8 cellular contexts compared by ENCODE assay signal in genomic region chr1:143728802-143729450, GRCh38.
DNase-seq lines count a peak whose midpoint lies in the region; ATAC-seq and TF ChIP-seq lines count a peak whose summit lies in the region.
"Not testable (repeated sequence)": the region's sequence is repeated elsewhere in the genome, so short reads cannot be mapped to it uniquely, and the experiment has no call there.

No MANE protein-coding gene starts in this region.

- not testable (repeated sequence) for H3K4me1 ChIP-seq in CD4-positive, CD25-positive, alpha-beta regulatory T cell (ENCODE audit: control insufficient read depth, insufficient read depth, low read length, poor library complexity, severe bottlenecking); foreskin keratinocyte

- peaks cover 36% of the 10 kb centered on the region for H3K27me3 Mint-ChIP-seq in CD4-positive, CD25-positive, alpha-beta regulatory T cell
- H3K27me3 Mint-ChIP-seq in activated CD4-positive, alpha-beta T cell treated with anti-CD3 and anti-CD28 coated beads, Interleukin-2, amount 10 ng/mL, durations not matched to agents 24 days and 14 days = peaks cover 24% of the 10 kb centered on the region
- not testable (repeated sequence) for H3K27me3 Mint-ChIP-seq in osteocyte (ENCODE audit: unreplicated experiment)

- H3K9me3 Mint-ChIP-seq in CD4-positive, CD25-positive, alpha-beta regulatory T cell; activated CD4-positive, alpha-beta T cell treated with anti-CD3 and anti-CD28 coated beads, Interleukin-2, amount 10 ng/mL, durations not matched to agents 24 days and 14 days: not testable (repeated sequence)
- peaks cover 36% of the 10 kb centered on the region for H3K9me3 Mint-ChIP-seq in osteocyte (ENCODE audit: unreplicated experiment)

- H3K36me3 Mint-ChIP-seq in CD4-positive, CD25-positive, alpha-beta regulatory T cell; activated CD4-positive, alpha-beta T cell treated with anti-CD3 and anti-CD28 coated beads, Interleukin-2, amount 10 ng/mL, durations not matched to agents 24 days and 14 days (ENCODE audit: low read depth); osteocyte (ENCODE audit: unreplicated experiment): not testable (repeated sequence)

- H3K4me1 Mint-ChIP-seq in CD4-positive, CD25-positive, alpha-beta regulatory T cell; activated CD4-positive, alpha-beta T cell treated with anti-CD3 and anti-CD28 coated beads, Interleukin-2, amount 10 ng/mL, durations not matched to agents 24 days and 14 days; osteocyte (ENCODE audit: unreplicated experiment): not testable (repeated sequence)

- peak overlapping the region in 1 of 3 donors; percentile 80 for H3K27ac Mint-ChIP-seq in CD4-positive, CD25-positive, alpha-beta regulatory T cell
- not testable (repeated sequence) for H3K27ac Mint-ChIP-seq in activated CD4-positive, alpha-beta T cell treated with anti-CD3 and anti-CD28 coated beads, Interleukin-2, amount 10 ng/mL, durations not matched to agents 24 days and 14 days
- peak overlapping the region; percentile 54 for H3K27ac Mint-ChIP-seq in osteocyte (ENCODE audit: unreplicated experiment)

- TF ChIP-seq CTCF in foreskin keratinocyte (conservative IDR thresholded peaks at IDR 0.05); osteocyte (IDR thresholded peaks at IDR 0.05): not testable (repeated sequence)

- H3K27ac ChIP-seq in CD4-positive, CD25-positive, alpha-beta regulatory T cell (ENCODE audit: insufficient read depth, low read length, poor library complexity, severe bottlenecking); foreskin keratinocyte: not testable (repeated sequence)

- not testable (repeated sequence) for H3K9me3 ChIP-seq in CD4-positive, CD25-positive, alpha-beta regulatory T cell (ENCODE audit: control insufficient read depth in 2 of 2, low read length in 2 of 2)

- H3K27me3 ChIP-seq in CD4-positive, CD25-positive, alpha-beta regulatory T cell (ENCODE audit: control insufficient read depth, insufficient read depth, low read length); foreskin keratinocyte: not testable (repeated sequence)

- H3K4me3 Mint-ChIP-seq in CD4-positive, CD25-positive, alpha-beta regulatory T cell; osteocyte (ENCODE audit: unreplicated experiment): not testable (repeated sequence)
- H3K4me3 Mint-ChIP-seq in activated CD4-positive, alpha-beta T cell treated with anti-CD3 and anti-CD28 coated beads, Interleukin-2, amount 10 ng/mL, durations not matched to agents 24 days and 14 days = peak overlapping the region; percentile 66

- DNase-seq in CD4-positive, CD25-positive, alpha-beta regulatory T cell; foreskin keratinocyte; osteocyte (ENCODE audit: extremely low spot score, unreplicated experiment): not testable (repeated sequence)
- DNase-seq in activated CD4-positive, alpha-beta T cell treated with anti-CD3 and anti-CD28 coated beads, Interleukin-2, amount 10 ng/mL, durations not matched to agents 24 days and 14 days = peak; percentile 64

- H3K36me3 ChIP-seq in CD4-positive, CD25-positive, alpha-beta regulatory T cell (ENCODE audit: control insufficient read depth, insufficient read depth, low read length) = not testable (repeated sequence)

- intact Hi-C loops in activated CD4-positive, alpha-beta T cell treated with anti-CD3 and anti-CD28 coated beads, Interleukin-2, amount 10 ng/mL, durations not matched to agents 24 days and 14 days (cut with micrococcal nuclease) = not testable (repeated sequence)

- H3K4me3 ChIP-seq in CD4-positive, CD25-positive, alpha-beta regulatory T cell (ENCODE audit: low read depth, low read length) = not testable (repeated sequence)

- peak; percentile 80 to 82 for ATAC-seq in CD4-positive, CD25-positive, alpha-beta regulatory T cell (ENCODE audit: low read depth in 2 of 2)
- ATAC-seq in GM19025 (IDR thresholded peaks at IDR 0.05; ENCODE audit: low read depth, unreplicated experiment) (peak; percentile 90), GM21619 (IDR thresholded peaks at IDR 0.05; ENCODE audit: unreplicated experiment) (peak; percentile 96), HG02981 (IDR thresholded peaks at IDR 0.05; ENCODE audit: unreplicated experiment) (peak; percentile 92), HG03558 (IDR thresholded peaks at IDR 0.05; ENCODE audit: extremely low read depth, unreplicated experiment) (peak; percentile 96), foreskin keratinocyte (peak; percentile 92)
